ENCODE assay signal across 1 cellular context in genomic region chr21:26572668-26573381, GRCh38.
A peak's percentile ranks its signal among the peaks of the same experiment; 100 is the strongest.
TF ChIP-seq lines count a peak whose summit lies in the region.

Gene CYYR1 (minus strand): TSS chr21:26573286. CDS start chr21:26572940, 346 bp downstream.

TF ChIP-seq in GM23338, 12 proteins besides CTCF, POLR2A, EP300 and RAD21 (continued from another document):
- 0 out of 2 replicates have a peak, but pooled peaks have one; percentile 32 for TF ChIP-seq ZNF462 (CRISPR knock-in tag; IDR thresholded peaks at IDR 0.05)
